1 cellular context compared by ENCODE assay signal in the genomic region with DNA sequence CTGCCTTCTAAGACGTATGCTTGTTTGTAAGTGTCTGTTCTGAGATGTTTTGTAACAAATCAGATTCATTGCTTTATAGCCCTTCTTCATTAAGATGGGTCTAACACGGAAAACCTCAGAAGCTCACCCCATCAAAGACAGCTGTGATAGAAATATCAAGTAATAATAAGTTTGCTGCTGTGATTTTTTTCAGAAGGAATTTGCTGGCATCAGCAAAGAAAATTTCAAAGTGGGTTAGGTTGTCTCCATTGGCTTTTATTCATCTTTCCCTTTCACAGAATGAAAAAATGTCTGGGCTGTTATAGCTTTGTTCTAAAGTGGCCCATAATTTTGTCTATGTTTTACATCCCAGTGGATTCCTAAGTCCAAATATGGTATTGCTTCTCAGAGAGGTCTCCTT.
TF ChIP-seq lines count a peak whose summit lies in the region.

No MANE protein-coding gene starts in this region.

TF ChIP-seq in GM23338, 12 proteins besides CTCF, POLR2A, EP300 and RAD21 (continued from another document):
- TF ChIP-seq, protein P1, sequence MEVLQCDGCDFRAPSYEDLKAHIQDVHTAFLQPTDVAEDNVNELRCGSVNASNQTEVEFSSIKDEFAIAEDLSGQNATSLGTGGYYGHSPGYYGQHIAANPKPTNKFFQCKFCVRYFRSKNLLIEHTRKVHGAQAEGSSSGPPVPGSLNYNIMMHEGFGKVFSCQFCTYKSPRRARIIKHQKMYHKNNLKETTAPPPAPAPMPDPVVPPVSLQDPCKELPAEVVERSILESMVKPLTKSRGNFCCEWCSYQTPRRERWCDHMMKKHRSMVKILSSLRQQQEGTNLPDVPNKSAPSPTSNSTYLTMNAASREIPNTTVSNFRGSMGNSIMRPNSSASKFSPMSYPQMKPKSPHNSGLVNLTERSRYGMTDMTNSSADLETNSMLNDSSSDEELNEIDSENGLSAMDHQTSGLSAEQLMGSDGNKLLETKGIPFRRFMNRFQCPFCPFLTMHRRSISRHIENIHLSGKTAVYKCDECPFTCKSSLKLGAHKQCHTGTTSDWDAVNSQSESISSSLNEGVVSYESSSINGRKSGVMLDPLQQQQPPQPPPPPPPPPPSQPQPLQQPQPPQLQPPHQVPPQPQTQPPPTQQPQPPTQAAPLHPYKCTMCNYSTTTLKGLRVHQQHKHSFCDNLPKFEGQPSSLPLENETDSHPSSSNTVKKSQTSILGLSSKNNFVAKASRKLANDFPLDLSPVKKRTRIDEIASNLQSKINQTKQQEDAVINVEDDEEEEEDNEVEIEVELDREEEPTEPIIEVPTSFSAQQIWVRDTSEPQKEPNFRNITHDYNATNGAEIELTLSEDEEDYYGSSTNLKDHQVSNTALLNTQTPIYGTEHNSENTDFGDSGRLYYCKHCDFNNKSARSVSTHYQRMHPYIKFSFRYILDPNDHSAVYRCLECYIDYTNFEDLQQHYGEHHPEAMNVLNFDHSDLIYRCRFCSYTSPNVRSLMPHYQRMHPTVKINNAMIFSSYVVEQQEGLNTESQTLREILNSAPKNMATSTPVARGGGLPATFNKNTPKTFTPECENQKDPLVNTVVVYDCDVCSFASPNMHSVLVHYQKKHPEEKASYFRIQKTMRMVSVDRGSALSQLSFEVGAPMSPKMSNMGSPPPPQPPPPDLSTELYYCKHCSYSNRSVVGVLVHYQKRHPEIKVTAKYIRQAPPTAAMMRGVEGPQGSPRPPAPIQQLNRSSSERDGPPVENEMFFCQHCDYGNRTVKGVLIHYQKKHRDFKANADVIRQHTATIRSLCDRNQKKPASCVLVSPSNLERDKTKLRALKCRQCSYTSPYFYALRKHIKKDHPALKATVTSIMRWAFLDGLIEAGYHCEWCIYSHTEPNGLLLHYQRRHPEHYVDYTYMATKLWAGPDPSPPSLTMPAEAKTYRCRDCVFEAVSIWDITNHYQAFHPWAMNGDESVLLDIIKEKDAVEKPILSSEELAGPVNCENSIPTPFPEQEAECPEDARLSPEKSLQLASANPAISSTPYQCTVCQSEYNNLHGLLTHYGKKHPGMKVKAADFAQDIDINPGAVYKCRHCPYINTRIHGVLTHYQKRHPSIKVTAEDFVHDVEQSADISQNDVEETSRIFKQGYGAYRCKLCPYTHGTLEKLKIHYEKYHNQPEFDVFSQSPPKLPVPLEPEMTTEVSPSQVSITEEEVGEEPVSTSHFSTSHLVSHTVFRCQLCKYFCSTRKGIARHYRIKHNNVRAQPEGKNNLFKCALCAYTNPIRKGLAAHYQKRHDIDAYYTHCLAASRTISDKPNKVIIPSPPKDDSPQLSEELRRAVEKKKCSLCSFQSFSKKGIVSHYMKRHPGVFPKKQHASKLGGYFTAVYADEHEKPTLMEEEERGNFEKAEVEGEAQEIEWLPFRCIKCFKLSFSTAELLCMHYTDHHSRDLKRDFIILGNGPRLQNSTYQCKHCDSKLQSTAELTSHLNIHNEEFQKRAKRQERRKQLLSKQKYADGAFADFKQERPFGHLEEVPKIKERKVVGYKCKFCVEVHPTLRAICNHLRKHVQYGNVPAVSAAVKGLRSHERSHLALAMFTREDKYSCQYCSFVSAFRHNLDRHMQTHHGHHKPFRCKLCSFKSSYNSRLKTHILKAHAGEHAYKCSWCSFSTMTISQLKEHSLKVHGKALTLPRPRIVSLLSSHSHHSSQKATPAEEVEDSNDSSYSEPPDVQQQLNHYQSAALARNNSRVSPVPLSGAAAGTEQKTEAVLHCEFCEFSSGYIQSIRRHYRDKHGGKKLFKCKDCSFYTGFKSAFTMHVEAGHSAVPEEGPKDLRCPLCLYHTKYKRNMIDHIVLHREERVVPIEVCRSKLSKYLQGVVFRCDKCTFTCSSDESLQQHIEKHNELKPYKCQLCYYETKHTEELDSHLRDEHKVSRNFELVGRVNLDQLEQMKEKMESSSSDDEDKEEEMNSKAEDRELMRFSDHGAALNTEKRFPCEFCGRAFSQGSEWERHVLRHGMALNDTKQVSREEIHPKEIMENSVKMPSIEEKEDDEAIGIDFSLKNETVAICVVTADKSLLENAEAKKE (CRISPR knock-in tag; IDR thresholded peaks at IDR 0.05): no peak
- TF ChIP-seq, protein P2, sequence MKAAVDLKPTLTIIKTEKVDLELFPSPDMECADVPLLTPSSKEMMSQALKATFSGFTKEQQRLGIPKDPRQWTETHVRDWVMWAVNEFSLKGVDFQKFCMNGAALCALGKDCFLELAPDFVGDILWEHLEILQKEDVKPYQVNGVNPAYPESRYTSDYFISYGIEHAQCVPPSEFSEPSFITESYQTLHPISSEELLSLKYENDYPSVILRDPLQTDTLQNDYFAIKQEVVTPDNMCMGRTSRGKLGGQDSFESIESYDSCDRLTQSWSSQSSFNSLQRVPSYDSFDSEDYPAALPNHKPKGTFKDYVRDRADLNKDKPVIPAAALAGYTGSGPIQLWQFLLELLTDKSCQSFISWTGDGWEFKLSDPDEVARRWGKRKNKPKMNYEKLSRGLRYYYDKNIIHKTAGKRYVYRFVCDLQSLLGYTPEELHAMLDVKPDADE (IDR thresholded peaks at IDR 0.05): no peak
- TF ChIP-seq POLR2AphosphoS5 (IDR thresholded peaks at IDR 0.05; ENCODE audit: low read depth): no peak
